21 cellular contexts compared by ENCODE assay signal in the genomic region with DNA sequence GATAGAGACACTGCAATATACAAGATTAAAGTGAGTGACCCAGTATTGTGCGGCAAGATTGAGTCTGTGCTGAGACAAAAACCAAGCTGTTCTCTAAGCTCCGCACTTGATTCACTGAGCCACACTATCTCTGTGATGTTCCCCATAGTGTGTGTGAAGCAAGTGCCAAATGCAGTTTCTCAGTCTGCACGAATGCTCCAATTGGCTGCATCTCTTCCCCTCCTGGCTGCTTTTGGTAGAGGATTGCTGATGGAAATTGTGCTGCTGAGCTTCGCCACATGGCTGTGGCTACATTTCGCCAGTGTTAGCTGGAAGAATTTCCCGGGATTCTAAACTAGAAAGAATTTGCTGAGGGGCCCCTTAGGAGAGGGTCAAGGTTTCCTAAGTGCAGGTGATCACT.
"Had no signal": no experiment of that assay in that cellular context is flagged by ENCODE, and none has a peak within 500 bp of the region (broad histone marks: within the 10 kb centered on the region; RNA-seq: fewer than 3 reads in every experiment).

No MANE protein-coding gene starts in this region.

- H3K36me3 ChIP-seq: esophagus muscularis mucosa, gastroesophageal sphincter, right lobe of liver, tibial artery, upper lobe of left lung, vagina had no signal

- H3K27ac Mint-ChIP-seq: naive thymus-derived CD4-positive, alpha-beta T cell; nephron progenitor cell; stimulated activated effector memory CD8-positive, alpha-beta T cell treated with anti-CD3 and anti-CD28 coated beads, Interleukin-12 subunit alpha, Interleukin-12 subunit beta, amount 100 ng/mL, for 72 hours had no signal

- H3K9me3 Mint-ChIP-seq: nephron progenitor cell had no signal

- H3K27ac ChIP-seq: epithelial cell of prostate, esophagus muscularis mucosa, gastroesophageal sphincter, parathyroid adenoma, psoas muscle, right lobe of liver, tibial artery, upper lobe of left lung, vagina had no signal

- H3K36me3 Mint-ChIP-seq: naive thymus-derived CD4-positive, alpha-beta T cell; stimulated activated effector memory CD8-positive, alpha-beta T cell treated with anti-CD3 and anti-CD28 coated beads, Interleukin-12 subunit alpha, Interleukin-12 subunit beta, amount 100 ng/mL, for 72 hours had no signal

- H3K4me1 ChIP-seq: esophagus muscularis mucosa, gastroesophageal sphincter, parathyroid adenoma, psoas muscle, right lobe of liver, tibial artery, upper lobe of left lung, vagina had no signal

- H3K27me3 ChIP-seq: esophagus muscularis mucosa, gastroesophageal sphincter, right lobe of liver, tibial artery, upper lobe of left lung, vagina had no signal

- H3K4me1 Mint-ChIP-seq: naive thymus-derived CD4-positive, alpha-beta T cell; stimulated activated effector memory CD8-positive, alpha-beta T cell treated with anti-CD3 and anti-CD28 coated beads, Interleukin-12 subunit alpha, Interleukin-12 subunit beta, amount 100 ng/mL, for 72 hours had no signal

- H3K9me3 ChIP-seq: esophagus muscularis mucosa, gastroesophageal sphincter, psoas muscle, right lobe of liver, tibial artery, upper lobe of left lung, vagina had no signal

- DNase-seq: effector memory CD4-positive, alpha-beta T cell; glutamatergic neuron; left colon; left ventricle myocardium superior; naive thymus-derived CD4-positive, alpha-beta T cell; nephron progenitor cell; psoas muscle; retina; right lobe of liver; stimulated activated CD4-positive, alpha-beta T cell treated with anti-CD3 and anti-CD28 coated beads, Interleukin-4, amount 100 ng/mL, for 1 hour; stimulated activated CD8-positive, alpha-beta memory T cell treated with anti-CD3 and anti-CD28 coated beads, Interleukin-4, amount 100 ng/mL, for 48 hours; stimulated activated naive CD8-positive, alpha-beta T cell treated with anti-CD3 and anti-CD28 coated beads, Interleukin-15, Interleukin-2, amounts not matched to agents 100 U/mL and 50 U/mL, for 24 hours; tibial artery; upper lobe of left lung had no signal

- ATAC-seq: gastroesophageal sphincter; left colon; left ventricle myocardium superior; naive thymus-derived CD4-positive, alpha-beta T cell; psoas muscle; right lobe of liver; stimulated activated effector memory CD8-positive, alpha-beta T cell treated with anti-CD3 and anti-CD28 coated beads, Interleukin-12 subunit alpha, Interleukin-12 subunit beta, amount 100 ng/mL, for 72 hours; stimulated activated naive CD8-positive, alpha-beta T cell treated with anti-CD3 and anti-CD28 coated beads, Interleukin-15, Interleukin-2, amounts not matched to agents 100 U/mL and 50 U/mL, for 24 hours had no signal

- H3K4me3 Mint-ChIP-seq: naive thymus-derived CD4-positive, alpha-beta T cell; nephron progenitor cell; stimulated activated effector memory CD8-positive, alpha-beta T cell treated with anti-CD3 and anti-CD28 coated beads, Interleukin-12 subunit alpha, Interleukin-12 subunit beta, amount 100 ng/mL, for 72 hours had no signal

- H3K9ac ChIP-seq: parathyroid adenoma had no signal

- H3K27me3 Mint-ChIP-seq: naive thymus-derived CD4-positive, alpha-beta T cell had no signal

- H3K4me3 ChIP-seq: esophagus muscularis mucosa, gastroesophageal sphincter, lung, psoas muscle, right lobe of liver, tibial artery, upper lobe of left lung, vagina had no signal
